Comparison of ENCODE assay signal across 8 cellular contexts in genomic region chr7:151088856-151089699, GRCh38. TPM values are rescaled to one million over a fixed set of nuclear protein-coding genes. Genes with fewer than 3 reads are reported as not detected.
DNase-seq lines count a peak whose midpoint lies in the region; ATAC-seq, FAIRE-seq and TF ChIP-seq lines count a peak whose summit lies in the region.

No MANE protein-coding gene starts in this region.

- H3K4me1 ChIP-seq in ES-I3 (ENCODE audit: insufficient read depth, low read length) (peaks cover 26% of the 10 kb centered on the region), endocrine pancreas (ENCODE audit: control insufficient read depth, insufficient read depth, low read length) (peaks cover 5% of the 10 kb centered on the region), tibial nerve (peaks cover 0 to 68% (median 34%) of the 10 kb centered on the region in 4 donors)

- H3K27ac ChIP-seq in tibial nerve, result peak overlapping the region; percentile 81 to 92 (median 86)

- TF ChIP-seq EP300 in tibial nerve (IDR thresholded peaks at IDR 0.05), result peak in 1 of 2 donors; percentile 60

- H3K36me3 ChIP-seq in ES-I3 (ENCODE audit: insufficient read depth, low read length) (no peaks in the 10 kb centered on the region), endocrine pancreas (ENCODE audit: control insufficient read depth, insufficient read depth, low read length) (no peaks in the 10 kb centered on the region), tibial nerve (no peaks in the 10 kb centered on the region)

- TF ChIP-seq CTCF in tibial nerve (IDR thresholded peaks at IDR 0.05), result no peak

- 34 to 39% methylated on average over 30 of the region's 30 CpGs for WGBS in tibial nerve, 2 donors

- TF ChIP-seq POLR2A in tibial nerve (IDR thresholded peaks at IDR 0.05), result peak in 1 of 2 donors; percentile 44

- FAIRE-seq in RCC 7860 (lab: Jason Lieb, UNC), result no peak

- H3K9me3 ChIP-seq in ES-I3 (ENCODE audit: control insufficient read depth, insufficient read depth, low read length) (no peaks in the 10 kb centered on the region), endocrine pancreas (ENCODE audit: control insufficient read depth, low read length) (no peaks in the 10 kb centered on the region), tibial nerve (no peaks in the 10 kb centered on the region)

- DNase-seq in RCC 7860 (ENCODE audit: low spot score) (peak; percentile 73), mesenteric fat pad (ENCODE audit: low spot score) (peak; percentile 93), tibial nerve (ENCODE audit: low spot score in 2 of 2) (peak; percentile 57 to 70), OCI-M1 (lab: John Stamatoyannopoulos, UW) (no peak), DMS114 treated with DMSO at 0.1 percent for 48 hours (lab: John Stamatoyannopoulos, UW; ENCODE audit: unreplicated experiment) (no peak)

- ATAC-seq in GM19467 (IDR thresholded peaks at IDR 0.05; ENCODE audit: unreplicated experiment), result no peak

- H3K9ac ChIP-seq in ES-I3 (ENCODE audit: low read depth, low read length) (peak overlapping the region; percentile 31; the same call in 1 of the 2 replicates), endocrine pancreas (ENCODE audit: control insufficient read depth, insufficient read depth, low read length) (peak overlapping the region; percentile 83)

- no peaks in the 10 kb centered on the region for H3K27me3 ChIP-seq in endocrine pancreas (ENCODE audit: control insufficient read depth, insufficient read depth, low read length)
- H3K27me3 ChIP-seq in tibial nerve, result no peaks in the 10 kb centered on the region

- H3K4me3 ChIP-seq in endocrine pancreas (ENCODE audit: control insufficient read depth, insufficient read depth, low read length), result peak overlapping the region; percentile 24
- H3K4me3 ChIP-seq in tibial nerve, result peak overlapping the region in 3 of 4 donors; percentile 4 to 64 (median 18)

RNA-seq across cellular contexts. Expression of gene AGAP3, which starts 2.8 kb away (rescaled TPM):
- total RNA-seq in mesenteric fat pad (86.8 TPM), tibial nerve (100 to 1,000 TPM in 2 of 4 donors, 10 to 100 TPM in 2; 40.0 to 114 (median 87.2) TPM)

RNA-seq across cellular contexts. Expression of gene TMUB1, which starts 5.8 kb away (rescaled TPM):
- total RNA-seq in mesenteric fat pad (31.9 TPM), tibial nerve (10 to 100 TPM; 24.3 to 61.5 (median 33.8) TPM)

RNA-seq across cellular contexts. Expression of gene FASTK, which starts 8.5 kb away (rescaled TPM):
- 59.3 TPM for total RNA-seq in mesenteric fat pad
- 100 to 1,000 TPM in 1 of 4 donors, 10 to 100 TPM in 3; 69.9 to 139 (median 79.7) TPM for total RNA-seq in tibial nerve

RNA-seq across cellular contexts. Expression of gene SLC4A2, which starts 29.7 kb away (rescaled TPM):
- total RNA-seq in mesenteric fat pad (130 TPM), tibial nerve (100 to 1,000 TPM in 1 of 4 donors, 10 to 100 TPM in 3; 74.3 to 111 (median 91.4) TPM)

RNA-seq across cellular contexts. Expression of gene CDK5, which starts 31.4 kb away (rescaled TPM):
- total RNA-seq in mesenteric fat pad (7.3 TPM), tibial nerve (10 to 100 TPM in 1 of 4 donors, 1 to 10 TPM in 3; 3.6 to 13.1 (median 7.1) TPM)

Comparison
In these comparisons a context has a peak if more than half of its experiments do, and no peak if none do; other contexts are left out.
1. DNase-seq: peak in RCC 7860 (single experiment), mesenteric fat pad (single experiment) and tibial nerve (2 of 2); none in OCI-M1 (single experiment) and DMS114 treated with DMSO at 0.1 percent for 48 hours (single experiment).